In genomic region chrX:148700021-148700420, GRCh38 we compare ENCODE assay signal across 26 cellular contexts.
"Had no signal": no experiment of that assay in that cellular context is flagged by ENCODE, and none has a peak within 500 bp of the region (broad histone marks: within the 10 kb centered on the region; RNA-seq: fewer than 3 reads in every experiment).

No MANE protein-coding gene starts in this region.

- H3K4me3 Mint-ChIP-seq: activated B cell treated with CpG ODN at 0.5 μM for 24 hours; activated CD4-positive, alpha-beta memory T cell treated with anti-CD3 and anti-CD28 coated beads for 36 hours; activated CD4-positive, alpha-beta T cell treated with anti-CD3 and anti-CD28 coated beads, Interleukin-2, amount 10 ng/mL, durations not matched to agents 24 days and 14 days; activated naive CD8-positive, alpha-beta T cell treated with anti-CD3 and anti-CD28 coated beads, Interleukin-2, amount 10 ng/mL, durations not matched to agents 7 days and 5 days; activated T-cell treated with anti-CD3 and anti-CD28 coated beads, Interleukin-2, amount 50 U/mL, for 72 hours; T-helper 1 cell treated with Interleukin-12 subunit alpha and Interleukin-12 subunit beta and Interleukin-4 antibody, amounts not matched to agents 30 μg/mL and 1 μg/mL, for 36 hours had no signal

- H3K9me3 ChIP-seq: adrenal gland, breast epithelium, Peyer's patch, SJCRH30, SK-N-SH had no signal

- H3K9me2 ChIP-seq: SK-N-SH had no signal

- H3K27me3 Mint-ChIP-seq: activated B cell treated with CpG ODN at 0.5 μM for 24 hours; activated CD4-positive, alpha-beta memory T cell treated with anti-CD3 and anti-CD28 coated beads for 36 hours; activated CD4-positive, alpha-beta T cell treated with anti-CD3 and anti-CD28 coated beads, Interleukin-2, amount 10 ng/mL, durations not matched to agents 24 days and 14 days; activated naive CD8-positive, alpha-beta T cell treated with anti-CD3 and anti-CD28 coated beads, Interleukin-2, amount 10 ng/mL, durations not matched to agents 7 days and 5 days had no signal

- H3K4me3 ChIP-seq: adrenal gland, breast epithelium, Peyer's patch, SJCRH30 had no signal

- H3K27ac ChIP-seq: adrenal gland, breast epithelium, Peyer's patch, RWPE1, SJCRH30 had no signal

- H3K4me1 Mint-ChIP-seq: activated CD4-positive, alpha-beta T cell treated with anti-CD3 and anti-CD28 coated beads, Interleukin-2, amount 10 ng/mL, durations not matched to agents 24 days and 14 days; activated naive CD8-positive, alpha-beta T cell treated with anti-CD3 and anti-CD28 coated beads, Interleukin-2, amount 10 ng/mL, durations not matched to agents 7 days and 5 days had no signal

- H3K9me3 Mint-ChIP-seq: activated B cell treated with CpG ODN at 0.5 μM for 24 hours; activated CD4-positive, alpha-beta memory T cell treated with anti-CD3 and anti-CD28 coated beads for 36 hours; activated CD4-positive, alpha-beta T cell treated with anti-CD3 and anti-CD28 coated beads, Interleukin-2, amount 10 ng/mL, durations not matched to agents 24 days and 14 days; activated naive CD8-positive, alpha-beta T cell treated with anti-CD3 and anti-CD28 coated beads, Interleukin-2, amount 10 ng/mL, durations not matched to agents 7 days and 5 days; activated T-cell treated with anti-CD3 and anti-CD28 coated beads, Interleukin-2, amount 50 U/mL, for 72 hours; T-helper 1 cell treated with Interleukin-12 subunit alpha and Interleukin-12 subunit beta and Interleukin-4 antibody, amounts not matched to agents 30 μg/mL and 1 μg/mL, for 36 hours had no signal

- H3K36me3 Mint-ChIP-seq: activated CD4-positive, alpha-beta memory T cell treated with anti-CD3 and anti-CD28 coated beads for 36 hours; activated naive CD8-positive, alpha-beta T cell treated with anti-CD3 and anti-CD28 coated beads, Interleukin-2, amount 10 ng/mL, durations not matched to agents 7 days and 5 days had no signal

- H3K27ac Mint-ChIP-seq: activated B cell treated with CpG ODN at 0.5 μM for 24 hours; activated CD4-positive, alpha-beta memory T cell treated with anti-CD3 and anti-CD28 coated beads for 36 hours; activated CD4-positive, alpha-beta T cell treated with anti-CD3 and anti-CD28 coated beads, Interleukin-2, amount 10 ng/mL, durations not matched to agents 24 days and 14 days; activated naive CD8-positive, alpha-beta T cell treated with anti-CD3 and anti-CD28 coated beads, Interleukin-2, amount 10 ng/mL, durations not matched to agents 7 days and 5 days; activated T-cell treated with anti-CD3 and anti-CD28 coated beads, Interleukin-2, amount 50 U/mL, for 72 hours; T-helper 1 cell treated with Interleukin-12 subunit alpha and Interleukin-12 subunit beta and Interleukin-4 antibody, amounts not matched to agents 30 μg/mL and 1 μg/mL, for 36 hours had no signal

- H3K4me1 ChIP-seq: adrenal gland, breast epithelium, Peyer's patch, SJCRH30 had no signal

- H3K4me2 ChIP-seq: SK-N-SH had no signal

- H3K9ac ChIP-seq: SK-N-SH had no signal

- H3K27me3 ChIP-seq: adrenal gland, Peyer's patch, SJCRH30 had no signal

- H3K36me3 ChIP-seq: adrenal gland, breast epithelium, Peyer's patch, SJCRH30 had no signal

- DNase-seq: activated B cell treated with CpG ODN at 0.5 μM for 24 hours; activated CD4-positive, alpha-beta memory T cell treated with anti-CD3 and anti-CD28 coated beads for 36 hours; activated CD4-positive, alpha-beta T cell treated with anti-CD3 and anti-CD28 coated beads for 1 hour; activated CD4-positive, alpha-beta T cell treated with anti-CD3 and anti-CD28 coated beads, Interleukin-2, amount 10 ng/mL, durations not matched to agents 24 days and 14 days; activated naive CD4-positive, alpha-beta T cell treated with anti-CD3 and anti-CD28 coated beads, Interleukin-2, amount 50 U/mL, for 16 hours; activated naive CD8-positive, alpha-beta T cell treated with anti-CD3 and anti-CD28 coated beads, Interleukin-2, amount 10 ng/mL, durations not matched to agents 7 days and 5 days; activated T-cell treated with anti-CD3 and anti-CD28 coated beads for 4 hours; activated T-cell treated with anti-CD3 and anti-CD28 coated beads, Interleukin-2, amount 50 U/mL, for 72 hours; adrenal gland; anterior cingulate cortex; cortex of kidney; KBM-7; NCI-H1092; NCI-H146; NCI-H2029 treated with DMSO at 0.1 percent for 48 hours; NCI-H345; NCI-H510A; NCI-H526 treated with DMSO at 0.1 percent for 48 hours; NCI-H82; Peyer's patch; Right ventricle myocardium superior; SJCRH30; SK-N-SH had no signal
